Comparison of ENCODE assay signal across 29 cellular contexts in the genomic region with DNA sequence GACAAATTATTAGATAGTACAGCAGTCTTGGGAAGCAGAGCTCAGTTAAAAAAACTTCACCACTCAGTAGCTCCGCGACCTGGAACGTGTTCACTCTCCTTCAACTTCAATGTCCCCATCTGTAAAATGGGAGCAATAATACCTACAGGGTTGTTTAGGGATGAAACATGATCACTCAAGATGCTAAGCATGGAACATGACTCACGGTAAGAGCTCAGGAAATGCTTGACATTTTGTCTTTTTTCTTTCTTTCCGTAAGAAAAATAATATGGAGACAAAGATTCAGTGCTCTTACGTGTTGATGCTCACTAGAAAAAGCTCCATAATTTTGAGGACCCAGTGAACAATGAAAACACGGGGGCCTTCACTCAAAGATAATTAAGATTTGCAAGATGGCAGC.
"Had no signal": no experiment of that assay in that cellular context is flagged by ENCODE, and none has a peak within 500 bp of the region (broad histone marks: within the 10 kb centered on the region; RNA-seq: fewer than 3 reads in every experiment).

No MANE protein-coding gene starts in this region.

- H3K9me3 Mint-ChIP-seq: activated T-helper 2 cell treated with anti-CD3 and anti-CD28 coated beads, Interferon-gamma antibody, Interleukin-2, Interleukin-4, amounts not matched to agents 10 μg/mL and 5 μg/mL and 100 μg/mL, durations not matched to agents 14 hours and 24 hours and 36 hours; natural killer cell treated with Interleukin-12 subunit alpha and Interleukin-12 subunit beta and Interleukin-15 and Interleukin-18, amount 100 ng/mL, for 72 hours had no signal

- H3K4me3 ChIP-seq: adrenal gland, hepatocyte, left ventricle myocardium inferior, right lobe of liver, smooth muscle cell, stomach, suprapubic skin, vagina had no signal

- H3K27me3 ChIP-seq: adrenal gland, hepatocyte, neutrophil, right lobe of liver, stomach, suprapubic skin, vagina had no signal

- H3K36me3 Mint-ChIP-seq: activated naive CD8-positive, alpha-beta T cell; natural killer cell treated with Interleukin-12 subunit alpha and Interleukin-12 subunit beta and Interleukin-15 and Interleukin-18, amount 100 ng/mL, for 72 hours; stimulated activated memory B cell treated with anti-CD40 and anti-IgM and Interleukin-4, amounts not matched to agents 10 μg/mL and 1 μg/mL and 100 μg/mL, for 72 hours; type B pancreatic cell had no signal

- DNase-seq: activated CD8-positive, alpha-beta memory T cell treated with anti-CD3 and anti-CD28 coated beads for 24 hours; activated CD8-positive, alpha-beta memory T cell treated with anti-CD3 and anti-CD28 coated beads, Interleukin-2, amount 50 U/mL, for 4 hours; activated naive CD4-positive, alpha-beta T cell; activated T-cell treated with anti-CD3 and anti-CD28 coated beads, Interleukin-2, amount 50 U/mL, for 4 hours; adrenal gland; cerebellar nuclear complex; effector CD4-positive, alpha-beta T cell; foreskin melanocyte; glutamatergic neuron; left ventricle myocardium inferior; midbrain; right lobe of liver; stimulated activated CD4-positive, alpha-beta T cell treated with anti-CD3 and anti-CD28 coated beads, Interleukin-15, amount 100 ng/mL, for 24 hours; stomach; T-helper 1 cell; T-helper 9 cell had no signal

- H3K27ac Mint-ChIP-seq: activated naive CD8-positive, alpha-beta T cell; activated T-helper 2 cell treated with anti-CD3 and anti-CD28 coated beads, Interferon-gamma antibody, Interleukin-2, Interleukin-4, amounts not matched to agents 10 μg/mL and 5 μg/mL and 100 μg/mL, durations not matched to agents 14 hours and 24 hours and 36 hours; dendritic cell treated with granulocyte-macrophage colony-stimulating factor and Interleukin-4, amounts not matched to agents 40 ng/mL and 50 ng/mL, for 4 days; natural killer cell treated with Interleukin-12 subunit alpha and Interleukin-12 subunit beta and Interleukin-15 and Interleukin-18, amount 100 ng/mL, for 72 hours; stimulated activated memory B cell treated with anti-CD40 and anti-IgM and Interleukin-4, amounts not matched to agents 10 μg/mL and 1 μg/mL and 100 μg/mL, for 72 hours; type B pancreatic cell; WTC11 had no signal

- H3K4me2 ChIP-seq: hepatocyte, smooth muscle cell had no signal

- H3K4me1 Mint-ChIP-seq: stimulated activated memory B cell treated with anti-CD40 and anti-IgM and Interleukin-4, amounts not matched to agents 10 μg/mL and 1 μg/mL and 100 μg/mL, for 72 hours had no signal

- H3K27me3 Mint-ChIP-seq: dendritic cell treated with granulocyte-macrophage colony-stimulating factor and Interleukin-4, amounts not matched to agents 40 ng/mL and 50 ng/mL, for 4 days; type B pancreatic cell had no signal

- H3K9me3 ChIP-seq: adrenal gland, left ventricle myocardium inferior, neutrophil, right lobe of liver, stomach, suprapubic skin, vagina had no signal

- H3K79me2 ChIP-seq: hepatocyte, parathyroid adenoma had no signal

- H3K4me1 ChIP-seq: adrenal gland, left ventricle myocardium inferior, parathyroid adenoma, right lobe of liver, stomach, suprapubic skin, vagina had no signal

- H3K36me3 ChIP-seq: adrenal gland, left ventricle myocardium inferior, neutrophil, right lobe of liver, stomach, suprapubic skin, vagina had no signal

- H3K9ac ChIP-seq: parathyroid adenoma had no signal

- H3K27ac ChIP-seq: adrenal gland, hepatocyte, left ventricle myocardium inferior, neutrophil, parathyroid adenoma, right lobe of liver, stomach, suprapubic skin, vagina had no signal

- H3K4me3 Mint-ChIP-seq: activated naive CD8-positive, alpha-beta T cell; activated T-cell treated with anti-CD3 and anti-CD28 coated beads, Interleukin-2, amount 50 U/mL, for 4 hours; dendritic cell treated with granulocyte-macrophage colony-stimulating factor and Interleukin-4, amounts not matched to agents 40 ng/mL and 50 ng/mL, for 4 days; natural killer cell treated with Interleukin-12 subunit alpha and Interleukin-12 subunit beta and Interleukin-15 and Interleukin-18, amount 100 ng/mL, for 72 hours; stimulated activated memory B cell treated with anti-CD40 and anti-IgM and Interleukin-4, amounts not matched to agents 10 μg/mL and 1 μg/mL and 100 μg/mL, for 72 hours; type B pancreatic cell; WTC11 had no signal

- H2AFZ ChIP-seq: hepatocyte, parathyroid adenoma had no signal
